8 cellular contexts compared by ENCODE assay signal in genomic region chr19:40285353-40286234, GRCh38. TPM values are rescaled to one million over a fixed set of nuclear protein-coding genes. Genes with fewer than 3 reads are reported as not detected.
DNase-seq lines count a peak whose midpoint lies in the region; ATAC-seq and TF ChIP-seq lines count a peak whose summit lies in the region.

No MANE protein-coding gene starts in this region.

- DNase-seq in NCI-H526 treated with DMSO at 0.1 percent for 48 hours (lab: John Stamatoyannopoulos, UW) (peak; percentile 100), left lobe of liver (ENCODE audit: low spot score) (peak; percentile 99)
- peak; percentile 98 for DNase-seq in activated CD4-positive, alpha-beta T cell treated with anti-CD3 and anti-CD28 coated beads, Interleukin-2, amount 10 ng/mL, durations not matched to agents 7 days and 5 days
- peak; percentile 96 to 97 for DNase-seq in stimulated activated CD4-positive, alpha-beta T cell treated with anti-CD3 and anti-CD28 coated beads, Interleukin-2, amount 100 ng/mL, for 24 hours

- H3K4me3 Mint-ChIP-seq in activated CD4-positive, alpha-beta T cell treated with anti-CD3 and anti-CD28 coated beads, Interleukin-2, amount 10 ng/mL, durations not matched to agents 7 days and 5 days, result peak overlapping the region; percentile 79
- H3K4me3 Mint-ChIP-seq in dendritic cell treated with granulocyte-macrophage colony-stimulating factor and Interleukin-4, amounts not matched to agents 40 ng/mL and 50 ng/mL, for 4 days, result peak overlapping the region; percentile 84

- TF ChIP-seq CTCF in C4-2B (conservative IDR thresholded peaks at IDR 0.05), result no peak

- H3K9me3 Mint-ChIP-seq in activated CD4-positive, alpha-beta T cell treated with anti-CD3 and anti-CD28 coated beads, Interleukin-2, amount 10 ng/mL, durations not matched to agents 7 days and 5 days, result no peaks in the 10 kb centered on the region
- no peaks in the 10 kb centered on the region for H3K9me3 Mint-ChIP-seq in dendritic cell treated with granulocyte-macrophage colony-stimulating factor and Interleukin-4, amounts not matched to agents 40 ng/mL and 50 ng/mL, for 4 days

- CTCF ChIA-PET in activated CD4-positive, alpha-beta T cell treated with anti-CD3 and anti-CD28 coated beads, Interleukin-2, amount 10 ng/mL, durations not matched to agents 7 days and 5 days (lab: Charles Lee), result interaction anchor here (1.4 kb wide), 2 partner anchors 19 to 38 kb away, joined by 4 read pairs; no protein-coding TSS in a partner anchor

- H3K27ac Mint-ChIP-seq in activated CD4-positive, alpha-beta T cell treated with anti-CD3 and anti-CD28 coated beads, Interleukin-2, amount 10 ng/mL, durations not matched to agents 7 days and 5 days, result peak overlapping the region; percentile 95
- H3K27ac Mint-ChIP-seq in dendritic cell treated with granulocyte-macrophage colony-stimulating factor and Interleukin-4, amounts not matched to agents 40 ng/mL and 50 ng/mL, for 4 days, result peak overlapping the region; percentile 99

- peak overlapping the region; percentile 94 for H3K27ac ChIP-seq in C4-2B

- POLR2A ChIA-PET in activated CD4-positive, alpha-beta T cell treated with anti-CD3 and anti-CD28 coated beads, Interleukin-2, amount 10 ng/mL, durations not matched to agents 7 days and 5 days (lab: Charles Lee), result no interaction called here

- intact Hi-C loops in dendritic cell treated with granulocyte-macrophage colony-stimulating factor and Interleukin-4, amounts not matched to agents 40 ng/mL and 50 ng/mL, for 4 days (cut with micrococcal nuclease), result no loop called here

- peaks cover 42% of the 10 kb centered on the region for H3K4me1 Mint-ChIP-seq in activated CD4-positive, alpha-beta T cell treated with anti-CD3 and anti-CD28 coated beads, Interleukin-2, amount 10 ng/mL, durations not matched to agents 7 days and 5 days
- H3K4me1 Mint-ChIP-seq in dendritic cell treated with granulocyte-macrophage colony-stimulating factor and Interleukin-4, amounts not matched to agents 40 ng/mL and 50 ng/mL, for 4 days (ENCODE audit: low read depth), result peaks cover 34% of the 10 kb centered on the region

- H3K36me3 Mint-ChIP-seq in activated CD4-positive, alpha-beta T cell treated with anti-CD3 and anti-CD28 coated beads, Interleukin-2, amount 10 ng/mL, durations not matched to agents 7 days and 5 days (ENCODE audit: low read depth), result no peaks in the 10 kb centered on the region
- peaks cover 14% of the 10 kb centered on the region for H3K36me3 Mint-ChIP-seq in dendritic cell treated with granulocyte-macrophage colony-stimulating factor and Interleukin-4, amounts not matched to agents 40 ng/mL and 50 ng/mL, for 4 days (ENCODE audit: low read depth)

- ATAC-seq in GM19351 (IDR thresholded peaks at IDR 0.05; ENCODE audit: unreplicated experiment), result peak; percentile 87
- peak; percentile 90 for ATAC-seq in HG03520 (IDR thresholded peaks at IDR 0.05; ENCODE audit: unreplicated experiment)
- peak; percentile 71 for ATAC-seq in left lobe of liver

- no peaks in the 10 kb centered on the region for H3K27me3 Mint-ChIP-seq in activated CD4-positive, alpha-beta T cell treated with anti-CD3 and anti-CD28 coated beads, Interleukin-2, amount 10 ng/mL, durations not matched to agents 7 days and 5 days
- no peaks in the 10 kb centered on the region for H3K27me3 Mint-ChIP-seq in dendritic cell treated with granulocyte-macrophage colony-stimulating factor and Interleukin-4, amounts not matched to agents 40 ng/mL and 50 ng/mL, for 4 days

RNA-seq across cellular contexts. Expression of gene AKT2, which starts 0.4 kb away (rescaled TPM):
- total RNA-seq in activated CD4-positive, alpha-beta T cell treated with anti-CD3 and anti-CD28 coated beads, Interleukin-2, amount 10 ng/mL, durations not matched to agents 7 days and 5 days, result 100 to 1,000 TPM; 131 to 148 TPM
- 140 TPM for total RNA-seq in left lobe of liver

RNA-seq across cellular contexts. Expression of gene CCNP, which starts 59.1 kb away (rescaled TPM):
- total RNA-seq in activated CD4-positive, alpha-beta T cell treated with anti-CD3 and anti-CD28 coated beads, Interleukin-2, amount 10 ng/mL, durations not matched to agents 7 days and 5 days, result under 1 TPM; 0.27 to 0.35 TPM
- 3.8 TPM for total RNA-seq in left lobe of liver

Comparison
In these comparisons a context has a peak if more than half of its experiments do, and no peak if none do; other contexts are left out.
1. Peak in every context shown above with its lines: DNase-seq, ATAC-seq and H3K27ac ChIP-seq.